14 cellular contexts compared by ENCODE assay signal in the genomic region with DNA sequence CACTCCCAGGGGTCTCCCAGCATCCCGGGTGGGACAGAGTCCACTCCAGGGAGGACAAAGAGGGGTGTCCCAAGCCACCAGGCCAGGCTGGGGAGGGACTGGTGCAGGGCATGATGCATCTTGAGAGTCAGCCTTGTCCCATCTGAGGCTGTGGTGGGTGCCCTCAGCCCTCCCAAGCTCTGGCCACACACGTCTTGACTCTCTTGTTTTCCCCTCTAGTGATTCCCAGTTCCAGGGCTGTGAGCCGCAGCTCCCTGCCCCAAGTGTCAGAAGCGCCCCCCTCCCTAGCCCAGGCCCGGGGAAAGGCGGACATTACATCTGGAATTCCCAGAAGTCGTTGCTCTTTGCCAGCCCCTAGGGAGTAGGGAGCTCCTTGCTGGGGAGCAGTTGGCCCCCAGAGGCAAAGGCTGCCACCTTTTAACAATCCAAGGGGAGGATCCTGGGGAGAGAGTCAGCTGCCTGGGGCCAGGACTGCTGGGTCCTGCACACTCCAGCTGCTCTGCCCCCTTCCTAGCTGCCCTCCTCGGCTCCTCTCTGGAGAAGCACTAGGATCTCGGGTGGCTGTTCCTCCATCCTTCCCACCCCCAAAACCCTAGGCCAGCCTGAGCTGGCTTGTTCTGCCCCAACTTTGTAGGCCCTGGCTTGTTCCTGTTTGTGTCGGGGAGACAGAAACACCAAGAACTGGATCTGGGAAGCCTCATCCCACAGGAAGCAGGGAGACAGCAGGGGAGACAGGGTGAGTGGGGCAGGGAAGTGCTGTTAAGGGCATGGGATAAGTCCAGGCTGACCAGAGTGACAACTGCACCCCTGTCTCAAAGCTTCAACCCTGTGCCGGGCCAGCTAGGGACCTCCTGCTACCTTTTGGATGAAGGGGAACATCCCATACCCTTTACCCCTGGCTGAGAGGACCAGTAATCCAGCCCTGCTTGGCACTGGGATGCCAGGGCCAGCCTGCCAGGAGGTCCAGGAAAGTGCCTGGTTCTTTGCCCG. TPM values are rescaled to one million over a fixed set of nuclear protein-coding genes. Genes with fewer than 3 reads are reported as not detected.
DNase-seq lines count a peak whose midpoint lies in the region; ATAC-seq and TF ChIP-seq lines count a peak whose summit lies in the region.
"Had no signal": no experiment of that assay in that cellular context is flagged by ENCODE, and none has a peak within 500 bp of the region (broad histone marks: within the 10 kb centered on the region; RNA-seq: fewer than 3 reads in every experiment).

No MANE protein-coding gene starts in this region.

- H3K4me1 ChIP-seq in thyroid gland = peaks cover 3 to 5% of the 10 kb centered on the region in 2 donors
- peaks cover 0 to 47% (median 0%) of the 10 kb centered on the region in 9 donors for H3K4me1 ChIP-seq in heart right ventricle

- WGBS in thyroid gland, 2 donors = 69 to 82% methylated on average over 8 to 9 of the region's 12 CpGs
- WGBS in heart right ventricle, 2 donors = 76 to 77% methylated on average over 12 of the region's 12 CpGs

- TF ChIP-seq POLR2A in thyroid gland (IDR thresholded peaks at IDR 0.05) = no peak

- peaks cover 59% of the 10 kb centered on the region for H3K4me1 Mint-ChIP-seq in T-helper 1 cell treated with Interleukin-12 subunit alpha and Interleukin-12 subunit beta and Interleukin-4 antibody, amounts not matched to agents 30 μg/mL and 1 μg/mL, for 36 hours (ENCODE audit: low read depth)
- peaks cover 59% of the 10 kb centered on the region for H3K4me1 Mint-ChIP-seq in T-helper 2 cell treated with Interferon-gamma antibody and Interleukin-4, amounts not matched to agents 5 μg/mL and 100 μg/mL, for 36 hours (ENCODE audit: low read depth)
- H3K4me1 Mint-ChIP-seq in stimulated activated effector memory CD8-positive, alpha-beta T cell treated with anti-CD3 and anti-CD28 coated beads, Interleukin-12 subunit alpha, Interleukin-12 subunit beta, amount 100 ng/mL, for 72 hours = peaks cover 87% of the 10 kb centered on the region

- H3K27me3 ChIP-seq in thyroid gland (no peaks in the 10 kb centered on the region), heart right ventricle (no peaks in the 10 kb centered on the region)
- H3K27me3 ChIP-seq: dorsolateral prefrontal cortex, right lobe of liver had no signal

- no peaks in the 10 kb centered on the region for H3K9me3 ChIP-seq in thyroid gland
- no peaks in the 10 kb centered on the region for H3K9me3 ChIP-seq in heart right ventricle
- H3K9me3 ChIP-seq: right lobe of liver, SK-N-SH, thoracic aorta had no signal

- no peak for TF ChIP-seq CTCF in thyroid gland (IDR thresholded peaks at IDR 0.05)
- no peak for TF ChIP-seq CTCF in heart right ventricle (IDR thresholded peaks at IDR 0.05)

- H3K27ac ChIP-seq in thyroid gland = no peak overlapping the region
- H3K27ac ChIP-seq in heart right ventricle = peak overlapping the region in 1 of 10 donors; percentile 93
- H3K27ac ChIP-seq: dorsolateral prefrontal cortex, right lobe of liver, thoracic aorta had no signal

- no peak overlapping the region for H3K4me3 ChIP-seq in thyroid gland (replicated peaks in 1 of 3)
- no peak overlapping the region for H3K4me3 ChIP-seq in heart right ventricle
- H3K4me3 ChIP-seq: dorsolateral prefrontal cortex, right lobe of liver, thoracic aorta had no signal

- intact Hi-C loops in thyroid gland (cut with DNase I) (no loop called here), heart right ventricle (cut with DNase I) (no loop called here)

- DNase-seq in T-helper 1 cell = no peak
- no peak for DNase-seq in T-helper 2 cell treated with Interferon-gamma antibody and Interleukin-4, amounts not matched to agents 5 μg/mL and 100 μg/mL, for 36 hours (ENCODE audit: low spot score)
- DNase-seq in left kidney (ENCODE audit: low read depth, low spot score) = peak; percentile 68
- no peak for DNase-seq in stimulated activated effector memory CD8-positive, alpha-beta T cell treated with anti-CD3 and anti-CD28 coated beads, Interleukin-12 subunit alpha, Interleukin-12 subunit beta, amount 100 ng/mL, for 72 hours (ENCODE audit: low spot score in 2 of 2)
- no peak for DNase-seq in thyroid gland
- DNase-seq in heart right ventricle = no peak
- no peak for DNase-seq in NCI-H526 treated with DMSO at 0.1 percent for 48 hours (lab: John Stamatoyannopoulos, UW)
- DNase-seq: 8988T, dorsolateral prefrontal cortex, NCI-H2081, SK-N-SH had no signal

- no peaks in the 10 kb centered on the region for H3K9me3 Mint-ChIP-seq in T-helper 1 cell treated with Interleukin-12 subunit alpha and Interleukin-12 subunit beta and Interleukin-4 antibody, amounts not matched to agents 30 μg/mL and 1 μg/mL, for 36 hours
- H3K9me3 Mint-ChIP-seq in T-helper 2 cell treated with Interferon-gamma antibody and Interleukin-4, amounts not matched to agents 5 μg/mL and 100 μg/mL, for 36 hours = no peaks in the 10 kb centered on the region
- H3K9me3 Mint-ChIP-seq in stimulated activated effector memory CD8-positive, alpha-beta T cell treated with anti-CD3 and anti-CD28 coated beads, Interleukin-12 subunit alpha, Interleukin-12 subunit beta, amount 100 ng/mL, for 72 hours = no peaks in the 10 kb centered on the region

- H3K36me3 ChIP-seq in thyroid gland (no peaks in the 10 kb centered on the region), heart right ventricle (no peaks in the 10 kb centered on the region)
- H3K36me3 ChIP-seq: right lobe of liver, thoracic aorta had no signal

- H3K4me3 Mint-ChIP-seq in T-helper 1 cell treated with Interleukin-12 subunit alpha and Interleukin-12 subunit beta and Interleukin-4 antibody, amounts not matched to agents 30 μg/mL and 1 μg/mL, for 36 hours = peak overlapping the region; percentile 25
- H3K4me3 Mint-ChIP-seq in T-helper 2 cell treated with Interferon-gamma antibody and Interleukin-4, amounts not matched to agents 5 μg/mL and 100 μg/mL, for 36 hours = peak overlapping the region; percentile 100
- H3K4me3 Mint-ChIP-seq in stimulated activated effector memory CD8-positive, alpha-beta T cell treated with anti-CD3 and anti-CD28 coated beads, Interleukin-12 subunit alpha, Interleukin-12 subunit beta, amount 100 ng/mL, for 72 hours = peak overlapping the region; percentile 100

- no peaks in the 10 kb centered on the region for H3K27me3 Mint-ChIP-seq in T-helper 1 cell treated with Interleukin-12 subunit alpha and Interleukin-12 subunit beta and Interleukin-4 antibody, amounts not matched to agents 30 μg/mL and 1 μg/mL, for 36 hours (ENCODE audit: low read depth)
- no peaks in the 10 kb centered on the region for H3K27me3 Mint-ChIP-seq in T-helper 2 cell treated with Interferon-gamma antibody and Interleukin-4, amounts not matched to agents 5 μg/mL and 100 μg/mL, for 36 hours (ENCODE audit: low read depth)

- no peak for ATAC-seq in stimulated activated effector memory CD8-positive, alpha-beta T cell treated with anti-CD3 and anti-CD28 coated beads, Interleukin-12 subunit alpha, Interleukin-12 subunit beta, amount 100 ng/mL, for 72 hours
- ATAC-seq in heart right ventricle = no peak

- H3K36me3 Mint-ChIP-seq in T-helper 1 cell treated with Interleukin-12 subunit alpha and Interleukin-12 subunit beta and Interleukin-4 antibody, amounts not matched to agents 30 μg/mL and 1 μg/mL, for 36 hours (ENCODE audit: low read depth) = peaks cover 15% of the 10 kb centered on the region
- H3K36me3 Mint-ChIP-seq in T-helper 2 cell treated with Interferon-gamma antibody and Interleukin-4, amounts not matched to agents 5 μg/mL and 100 μg/mL, for 36 hours (ENCODE audit: low read depth) = peaks cover 18% of the 10 kb centered on the region
- peaks cover 38% of the 10 kb centered on the region for H3K36me3 Mint-ChIP-seq in stimulated activated effector memory CD8-positive, alpha-beta T cell treated with anti-CD3 and anti-CD28 coated beads, Interleukin-12 subunit alpha, Interleukin-12 subunit beta, amount 100 ng/mL, for 72 hours

- H3K27ac Mint-ChIP-seq in T-helper 1 cell treated with Interleukin-12 subunit alpha and Interleukin-12 subunit beta and Interleukin-4 antibody, amounts not matched to agents 30 μg/mL and 1 μg/mL, for 36 hours = peak overlapping the region; percentile 89
- peak overlapping the region; percentile 98 for H3K27ac Mint-ChIP-seq in T-helper 2 cell treated with Interferon-gamma antibody and Interleukin-4, amounts not matched to agents 5 μg/mL and 100 μg/mL, for 36 hours
- peak overlapping the region; percentile 99 for H3K27ac Mint-ChIP-seq in stimulated activated effector memory CD8-positive, alpha-beta T cell treated with anti-CD3 and anti-CD28 coated beads, Interleukin-12 subunit alpha, Interleukin-12 subunit beta, amount 100 ng/mL, for 72 hours

RNA-seq across cellular contexts. Expression of a gene that starts 3.2 kb away (rescaled TPM):
- total RNA-seq in thyroid gland = 1 to 10 TPM; 1.3 to 4.3 (median 2.1) TPM
- 1 to 10 TPM in 2 of 10 donors, under 1 TPM in 8; 0.09 to 6.2 (median 0.47) TPM for total RNA-seq in heart right ventricle
- polyA plus RNA-seq in heart right ventricle = under 1 TPM; 0.32 to 0.51 TPM
- polyA plus RNA-seq: SK-N-SH had no signal

RNA-seq across cellular contexts. Expression of a gene that starts 19.0 kb away (rescaled TPM):
- total RNA-seq in thyroid gland = 10 to 100 TPM; 31.2 to 38.6 (median 35.0) TPM
- total RNA-seq in heart right ventricle = 10 to 100 TPM; 70.9 to 92.7 (median 83.4) TPM
- 10 to 100 TPM; 21.5 to 29.6 TPM for polyA plus RNA-seq in heart right ventricle

RNA-seq across cellular contexts. Expression of a gene that starts 30.0 kb away (rescaled TPM):
- total RNA-seq in thyroid gland (1 to 10 TPM; 2.8 to 7.0 (median 4.5) TPM), heart right ventricle (10 to 100 TPM in 2 of 10 donors, 1 to 10 TPM in 3, under 1 TPM in 5; 0.19 to 13.5 (median 1.0) TPM)
- 1 to 10 TPM; 3.2 to 3.7 TPM for polyA plus RNA-seq in heart right ventricle

RNA-seq across cellular contexts. Expression of a gene that starts 40.9 kb away (rescaled TPM):
- under 1 TPM in 2 of 4 donors, not detected in 2; 0.22 to 0.34 TPM for total RNA-seq in thyroid gland
- total RNA-seq in heart right ventricle = under 1 TPM in 4 of 10 donors, not detected in 6; 0.04 to 0.20 (median 0.06) TPM
- polyA plus RNA-seq in heart right ventricle = under 1 TPM in 1 of 2 donors, not detected in 1; 0.03 TPM
- total RNA-seq: thoracic aorta had no signal
- polyA plus RNA-seq: SK-N-SH had no signal

Comparison
In these comparisons a context has a peak if more than half of its experiments do, and no peak if none do; other contexts are left out.
1. H3K4me3 Mint-ChIP-seq: peak in every context shown above with its lines; median percentile 100 in T-helper 2 cell treated with Interferon-gamma antibody and Interleukin-4, amounts not matched to agents 5 μg/mL and 100 μg/mL, for 36 hours; 100 in stimulated activated effector memory CD8-positive, alpha-beta T cell treated with anti-CD3 and anti-CD28 coated beads, Interleukin-12 subunit alpha, Interleukin-12 subunit beta, amount 100 ng/mL, for 72 hours; 25 in T-helper 1 cell treated with Interleukin-12 subunit alpha and Interleukin-12 subunit beta and Interleukin-4 antibody, amounts not matched to agents 30 μg/mL and 1 μg/mL, for 36 hours.